Comparison of ENCODE assay signal across 18 cellular contexts in the genomic region with DNA sequence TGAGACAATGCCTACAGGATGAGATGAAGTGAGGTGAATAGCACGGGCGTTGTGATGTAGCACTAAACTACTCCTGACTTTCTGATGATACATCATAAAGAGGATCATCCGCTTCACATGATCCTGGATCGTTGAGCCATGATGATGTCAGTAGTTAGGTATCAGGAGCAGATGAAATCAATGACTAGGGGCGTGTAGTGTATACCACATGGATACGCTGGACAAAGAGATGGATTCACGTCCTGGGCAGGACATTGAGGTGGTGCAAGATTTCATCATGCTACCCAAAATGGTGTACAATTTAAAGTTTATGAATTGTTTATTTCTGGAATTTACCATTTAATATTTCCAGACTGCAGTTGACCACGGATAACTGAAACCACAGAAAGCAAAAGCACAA.
DNase-seq lines count a peak whose midpoint lies in the region; ATAC-seq and TF ChIP-seq lines count a peak whose summit lies in the region.
"Had no signal": no experiment of that assay in that cellular context is flagged by ENCODE, and none has a peak within 500 bp of the region (broad histone marks: within the 10 kb centered on the region; RNA-seq: fewer than 3 reads in every experiment).

No MANE protein-coding gene starts in this region.

- intact Hi-C loops in MCF 10A (cut with micrococcal nuclease) (no loop called here), mammary epithelial cell (cut with micrococcal nuclease) (loop anchor here (10.0 kb wide), 1 partner anchor 475 kb away; no protein-coding TSS in a partner anchor)

- 66% methylated on average over 8 of the region's 8 CpGs for WGBS in mammary epithelial cell (ENCODE audit: low coverage, missing lambda C conversion rate)

- POLR2A ChIA-PET in MCF 10A (lab: Yijun Ruan, JAX) = no interaction called here

- DNase-seq in MCF 10A (ENCODE audit: unreplicated experiment) (peak; percentile 47), mammary epithelial cell (no peak), SK-MEL-5 (ENCODE audit: low read depth, low spot score) (peak; percentile 49), fibroblast of lung (ENCODE audit: low read depth in 2 of 2) (peak; percentile 48 to 74), skeletal muscle cell (ENCODE audit: low read depth) (peak; percentile 79), NCI-H1417 treated with DMSO at 0.1 percent for 48 hours (lab: John Stamatoyannopoulos, UW) (no peak), C1 segment of cervical spinal cord (lab: John Stamatoyannopoulos, UW) (no peak)
- no peak for DNase-seq in activated CD8-positive, alpha-beta memory T cell treated with anti-CD3 and anti-CD28 coated beads, Interleukin-2, amount 10 ng/mL, durations not matched to agents 7 days and 5 days
- DNase-seq: BE2C; CD4-positive, alpha-beta memory T cell; DMS153; GF-D8; GM23248; NCI-H1436 treated with DMSO at 0.1 percent for 48 hours; NCI-H2029; NCI-H446 treated with DMSO at 0.1 percent for 48 hours; SIG-M5 had no signal

- no peaks in the 10 kb centered on the region for H3K4me1 Mint-ChIP-seq in MCF 10A (ENCODE audit: insufficient read depth, unreplicated experiment)
- H3K4me1 Mint-ChIP-seq in activated CD8-positive, alpha-beta memory T cell treated with anti-CD3 and anti-CD28 coated beads, Interleukin-2, amount 10 ng/mL, durations not matched to agents 7 days and 5 days = no peaks in the 10 kb centered on the region
- H3K4me1 Mint-ChIP-seq: CD4-positive, alpha-beta memory T cell had no signal

- H3K27me3 Mint-ChIP-seq in MCF 10A (ENCODE audit: insufficient read depth, unreplicated experiment) = no peaks in the 10 kb centered on the region
- H3K27me3 Mint-ChIP-seq in activated CD8-positive, alpha-beta memory T cell treated with anti-CD3 and anti-CD28 coated beads, Interleukin-2, amount 10 ng/mL, durations not matched to agents 7 days and 5 days = peaks cover 6% of the 10 kb centered on the region

- no peaks in the 10 kb centered on the region for H3K4me1 ChIP-seq in mammary epithelial cell (ENCODE audit: insufficient read depth, low read length)
- H3K4me1 ChIP-seq in fibroblast of lung (ENCODE audit: control insufficient read depth, extremely low read depth, insufficient read depth, low read length) = no peaks in the 10 kb centered on the region
- H3K4me1 ChIP-seq: BE2C, HAP-1 had no signal

- H3K4me3 ChIP-seq in mammary epithelial cell (replicated peaks in 1 of 3; ENCODE audit: insufficient read depth in 1 of 3, low read depth in 2 of 3, low read length in 3 of 3) (no peak overlapping the region), fibroblast of lung (replicated peaks in 1 of 4; ENCODE audit: control extremely low read depth in 1 of 4, insufficient read depth in 1 of 4, low read depth in 3 of 4, low read length in 4 of 4) (no peak overlapping the region), skeletal muscle cell (ENCODE audit: low read depth, low read length) (no peak overlapping the region)
- H3K4me3 ChIP-seq: GM23248, HAP-1 had no signal

- H3K9me3 ChIP-seq in mammary epithelial cell (replicated peaks; ENCODE audit: insufficient read depth, low read length) (no peaks in the 10 kb centered on the region), fibroblast of lung (ENCODE audit: control insufficient read depth, insufficient read depth, low read depth, low read length) (no peaks in the 10 kb centered on the region)
- H3K9me3 ChIP-seq: BE2C, HAP-1 had no signal

- dilution Hi-C loops in mammary epithelial cell (cut with HindIII; ENCODE audit: low sequenced_read_pairs) = no loop called here

- H3K27me3 ChIP-seq in mammary epithelial cell (ENCODE audit: insufficient read depth, low read length) = no peaks in the 10 kb centered on the region
- no peaks in the 10 kb centered on the region for H3K27me3 ChIP-seq in fibroblast of lung (ENCODE audit: control insufficient read depth, insufficient read depth, low read length)
- H3K27me3 ChIP-seq: BE2C had no signal

- H3K36me3 Mint-ChIP-seq in MCF 10A (ENCODE audit: insufficient read depth, unreplicated experiment) = no peaks in the 10 kb centered on the region
- H3K36me3 Mint-ChIP-seq in activated CD8-positive, alpha-beta memory T cell treated with anti-CD3 and anti-CD28 coated beads, Interleukin-2, amount 10 ng/mL, durations not matched to agents 7 days and 5 days = no peaks in the 10 kb centered on the region
- H3K36me3 Mint-ChIP-seq: CD4-positive, alpha-beta memory T cell had no signal

- no peak overlapping the region for H3K4me3 Mint-ChIP-seq in MCF 10A (ENCODE audit: unreplicated experiment)
- H3K4me3 Mint-ChIP-seq in activated CD8-positive, alpha-beta memory T cell treated with anti-CD3 and anti-CD28 coated beads, Interleukin-2, amount 10 ng/mL, durations not matched to agents 7 days and 5 days = no peak overlapping the region
- H3K4me3 Mint-ChIP-seq: CD4-positive, alpha-beta memory T cell had no signal

- H3K9me3 Mint-ChIP-seq in MCF 10A (ENCODE audit: unreplicated experiment) = peaks cover 8% of the 10 kb centered on the region
- H3K9me3 Mint-ChIP-seq in activated CD8-positive, alpha-beta memory T cell treated with anti-CD3 and anti-CD28 coated beads, Interleukin-2, amount 10 ng/mL, durations not matched to agents 7 days and 5 days (ENCODE audit: low read depth) = no peaks in the 10 kb centered on the region

- CTCF ChIA-PET in MCF 10A (lab: Yijun Ruan, JAX) = no interaction called here
- CTCF ChIA-PET in mammary epithelial cell (lab: Charles Lee; ENCODE audit: low non-redundant PET) = no interaction called here
- CTCF ChIA-PET in activated CD8-positive, alpha-beta memory T cell treated with anti-CD3 and anti-CD28 coated beads, Interleukin-2, amount 10 ng/mL, durations not matched to agents 7 days and 5 days (lab: Charles Lee) = no interaction called here

- H3K36me3 ChIP-seq in mammary epithelial cell (ENCODE audit: insufficient read depth, low read length) (no peaks in the 10 kb centered on the region), fibroblast of lung (ENCODE audit: control insufficient read depth, insufficient read depth, low read length) (no peaks in the 10 kb centered on the region)
- H3K36me3 ChIP-seq: BE2C, HAP-1 had no signal

- ATAC-seq in activated CD8-positive, alpha-beta memory T cell treated with anti-CD3 and anti-CD28 coated beads, Interleukin-2, amount 10 ng/mL, durations not matched to agents 7 days and 5 days = no peak

- H3K27ac Mint-ChIP-seq in MCF 10A (ENCODE audit: low read depth, unreplicated experiment) = peak overlapping the region; percentile 28
- H3K27ac Mint-ChIP-seq in activated CD8-positive, alpha-beta memory T cell treated with anti-CD3 and anti-CD28 coated beads, Interleukin-2, amount 10 ng/mL, durations not matched to agents 7 days and 5 days = no peak overlapping the region
- H3K27ac Mint-ChIP-seq: CD4-positive, alpha-beta memory T cell had no signal

- H2AFZ ChIP-seq in mammary epithelial cell (ENCODE audit: low read depth, low read length) (no peak overlapping the region), fibroblast of lung (ENCODE audit: low read length) (no peak overlapping the region)
- H2AFZ ChIP-seq: GM23248 had no signal

- TF ChIP-seq CTCF in MCF 10A (IDR thresholded peaks at IDR 0.05; ENCODE audit: unreplicated experiment) (no peak), mammary epithelial cell (conservative IDR thresholded peaks at IDR 0.05 in 1 of 2, IDR thresholded peaks at IDR 0.05 in 1 of 2; ENCODE audit: extremely low read depth in 1 of 2, insufficient read depth in 1 of 2, low read depth in 1 of 2, low read length in 2 of 2) (no peak), fibroblast of lung (conservative IDR thresholded peaks at IDR 0.05 in 1 of 2, IDR thresholded peaks at IDR 0.05 in 1 of 2; ENCODE audit: low read depth in 1 of 2, low read length in 2 of 2) (no peak)

- H3K9ac ChIP-seq in mammary epithelial cell (ENCODE audit: insufficient read depth, low read length) = no peak overlapping the region
- H3K9ac ChIP-seq in fibroblast of lung (ENCODE audit: insufficient read depth, low read length) = no peak overlapping the region
- H3K9ac ChIP-seq: GM23248 had no signal

- in situ Hi-C loops in mammary epithelial cell (cut with MboI; ENCODE audit: low sequenced_read_pairs in 2 of 2) (loop anchor here in 1 of 2 donors (10.0 to 25.0 kb wide), 2 partner anchors 185 to 473 kb away; no protein-coding TSS in a partner anchor), SK-MEL-5 (cut with HindIII; ENCODE audit: low pct_unique_long_range_greater_than_20kb, low sequenced_read_pairs) (no loop called here)

- no peaks in the 10 kb centered on the region for H4K20me1 ChIP-seq in mammary epithelial cell (ENCODE audit: insufficient read depth, low read length)
- H4K20me1 ChIP-seq in fibroblast of lung (ENCODE audit: control insufficient read depth, extremely low read depth, insufficient read depth, low read length) = no peaks in the 10 kb centered on the region

- H3K27ac ChIP-seq in mammary epithelial cell (ENCODE audit: insufficient read depth, low read depth, low read length) (no peak overlapping the region), fibroblast of lung (ENCODE audit: insufficient read depth, low read length) (no peak overlapping the region)
- H3K27ac ChIP-seq: GM23248 had no signal

- BruUV-seq in MCF 10A (replicated peaks; lab: Mats Ljungman, UMichigan) (no TSS peak), mammary epithelial cell (replicated peaks; lab: Mats Ljungman, UMichigan) (no TSS peak)

- H3K79me2 ChIP-seq in mammary epithelial cell (ENCODE audit: insufficient read depth, low read length) (no peaks in the 10 kb centered on the region), fibroblast of lung (ENCODE audit: control insufficient read depth, insufficient read depth, low read length) (no peaks in the 10 kb centered on the region)

- H3K4me2 ChIP-seq in mammary epithelial cell (ENCODE audit: insufficient read depth, low read depth, low read length) (no peak overlapping the region), fibroblast of lung (ENCODE audit: extremely low read depth, insufficient read depth, low read length) (no peak overlapping the region)

Comparison
In these comparisons a context has a peak if more than half of its experiments do, and no peak if none do; other contexts are left out.
1. DNase-seq: peak in MCF 10A (single experiment), SK-MEL-5 (single experiment), fibroblast of lung (2 of 2) and skeletal muscle cell (single experiment); none in mammary epithelial cell (single experiment), activated CD8-positive, alpha-beta memory T cell treated with anti-CD3 and anti-CD28 coated beads, Interleukin-2, amount 10 ng/mL, durations not matched to agents 7 days and 5 days (single experiment), NCI-H1417 treated with DMSO at 0.1 percent for 48 hours (single experiment) and C1 segment of cervical spinal cord (0 of 14).